In the genomic region with DNA sequence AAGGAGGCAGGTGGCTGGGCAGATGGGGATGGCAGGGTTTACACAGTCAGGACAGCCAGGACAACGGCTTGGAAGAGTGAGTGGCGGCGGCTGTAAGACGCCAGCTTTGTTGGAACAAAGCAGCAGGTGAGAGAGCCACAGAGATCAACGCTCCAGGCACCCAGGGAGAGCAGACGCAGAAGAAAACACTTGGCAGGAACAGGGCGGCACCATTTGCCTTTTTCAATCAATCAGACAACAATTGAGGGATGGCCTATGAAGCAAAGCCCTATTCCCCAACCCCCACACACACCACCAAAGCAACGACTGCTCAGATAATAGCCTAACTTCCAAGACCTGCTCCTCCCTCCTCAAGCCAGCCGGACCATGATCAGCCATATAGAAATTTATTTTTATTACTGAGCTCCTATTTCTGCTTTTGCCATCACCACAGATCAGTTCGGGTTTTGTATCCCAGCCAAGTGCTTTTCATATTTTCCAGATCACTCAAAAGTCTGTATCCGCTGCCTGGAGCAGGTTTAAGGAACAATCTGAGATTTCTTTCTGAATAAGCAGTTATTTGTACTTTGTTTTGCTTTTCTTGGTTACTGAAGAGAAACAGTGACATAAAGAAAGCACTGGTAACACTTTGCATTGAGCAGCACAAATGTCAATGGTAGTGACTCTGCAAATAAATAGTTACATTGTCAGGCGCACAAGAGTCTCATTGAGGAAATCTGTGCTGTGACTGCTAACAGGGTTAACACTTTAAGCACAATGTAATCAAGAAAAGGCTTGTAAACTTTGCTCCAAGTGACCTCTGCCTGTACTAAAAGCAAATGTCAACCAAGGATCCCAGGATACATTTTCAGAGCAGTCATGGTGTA, we compare ENCODE assay signal across 9 cellular contexts.
DNase-seq lines count a peak whose midpoint lies in the region; ATAC-seq and TF ChIP-seq lines count a peak whose summit lies in the region.
"Had no signal": no experiment of that assay in that cellular context is flagged by ENCODE, and none has a peak within 500 bp of the region (broad histone marks: within the 10 kb centered on the region; RNA-seq: fewer than 3 reads in every experiment).

No MANE protein-coding gene starts in this region.

- no peaks in the 10 kb centered on the region for H3K36me3 Mint-ChIP-seq in MCF 10A (ENCODE audit: insufficient read depth, unreplicated experiment)

- DNase-seq in MCF 10A (ENCODE audit: unreplicated experiment) (no peak), breast epithelium (ENCODE audit: low spot score in 2 of 2) (no peak), amniotic stem cell (lab: John Stamatoyannopoulos, UW) (peak; percentile 49), iris pigment epithelial cell (ENCODE audit: low read depth) (peak; percentile 87), upper lobe of left lung (no peak), vagina (ENCODE audit: extremely low spot score in 2 of 2) (no peak), GM13977 (ENCODE audit: low spot score) (no peak)

- intact Hi-C loops in MCF 10A (cut with micrococcal nuclease), result no loop called here
- intact Hi-C loops in breast epithelium (cut with DNase I; ENCODE audit: low total_unique reads), result loop anchor here (5.0 kb wide), 1 partner anchor 472 kb away; no protein-coding TSS in a partner anchor
- intact Hi-C loops in vagina (cut with DNase I), result no loop called here

- no peaks in the 10 kb centered on the region for H3K27me3 ChIP-seq in breast epithelium
- no peaks in the 10 kb centered on the region for H3K27me3 ChIP-seq in upper lobe of left lung
- H3K27me3 ChIP-seq in vagina, result no peaks in the 10 kb centered on the region

- H3K27ac ChIP-seq in breast epithelium, result no peak overlapping the region
- peak overlapping the region in 3 of 4 donors; percentile 29 to 36 (median 33) for H3K27ac ChIP-seq in upper lobe of left lung
- H3K27ac ChIP-seq in vagina, result no peak overlapping the region

- TF ChIP-seq EP300 in upper lobe of left lung (IDR thresholded peaks at IDR 0.05), result no peak

- POLR2A ChIA-PET in MCF 10A (lab: Yijun Ruan, JAX), result interaction anchor here (1.1 kb wide), 1 partner anchor 80 kb away, joined by 5 read pairs; no protein-coding TSS in a partner anchor

- no TSS peak for BruUV-seq in MCF 10A (replicated peaks; lab: Mats Ljungman, UMichigan)

- CTCF ChIA-PET in MCF 10A (lab: Yijun Ruan, JAX), result interaction anchor here (1.0 to 1.6 kb wide), 4 partner anchors 44 to 171 kb away, joined by 3 to 4 read pairs (median 3); no protein-coding TSS in a partner anchor

- no peaks in the 10 kb centered on the region for H3K27me3 Mint-ChIP-seq in MCF 10A (ENCODE audit: insufficient read depth, unreplicated experiment)

- H3K4me3 ChIP-seq in breast epithelium, result peak overlapping the region in 1 of 3 donors; percentile 27
- H3K4me3 ChIP-seq in upper lobe of left lung, result no peak overlapping the region
- no peak overlapping the region for H3K4me3 ChIP-seq in vagina

- 52 to 58% methylated on average over 12 of the region's 12 CpGs for WGBS in upper lobe of left lung, 2 donors

- TF ChIP-seq POLR2A in breast epithelium (IDR thresholded peaks at IDR 0.05), result no peak
- TF ChIP-seq POLR2A in upper lobe of left lung (IDR thresholded peaks at IDR 0.05), result no peak
- TF ChIP-seq POLR2A in vagina (IDR thresholded peaks at IDR 0.05), result no peak

- H3K36me3 ChIP-seq in breast epithelium (no peaks in the 10 kb centered on the region), upper lobe of left lung (no peaks in the 10 kb centered on the region), vagina (no peaks in the 10 kb centered on the region)

- H3K9me3 ChIP-seq in breast epithelium (no peaks in the 10 kb centered on the region), upper lobe of left lung (no peaks in the 10 kb centered on the region), vagina (no peaks in the 10 kb centered on the region)

- TF ChIP-seq CTCF in MCF 10A (IDR thresholded peaks at IDR 0.05; ENCODE audit: unreplicated experiment), result no peak
- TF ChIP-seq CTCF in breast epithelium (IDR thresholded peaks at IDR 0.05), result no peak
- no peak for TF ChIP-seq CTCF in upper lobe of left lung (IDR thresholded peaks at IDR 0.05)
- no peak for TF ChIP-seq CTCF in vagina (IDR thresholded peaks at IDR 0.05)
- no peak for TF ChIP-seq CTCF in GM13977 (IDR thresholded peaks at IDR 0.05; ENCODE audit: extremely low read depth, insufficient read depth, missing control alignments)

- in situ Hi-C loops in GM13977 (cut with MboI; ENCODE audit: low pct_unique_long_range_greater_than_20kb, low sequenced_read_pairs, unreplicated experiment), result no loop called here

- peak overlapping the region; percentile 61 for H3K27ac Mint-ChIP-seq in MCF 10A (ENCODE audit: low read depth, unreplicated experiment)
- H3K27ac Mint-ChIP-seq: B cell had no signal

- H3K4me3 Mint-ChIP-seq in MCF 10A (ENCODE audit: unreplicated experiment), result no peak overlapping the region
- H3K4me3 Mint-ChIP-seq: B cell had no signal

- H3K4me1 Mint-ChIP-seq in MCF 10A (ENCODE audit: insufficient read depth, unreplicated experiment), result peaks cover 15% of the 10 kb centered on the region
- H3K4me1 Mint-ChIP-seq: B cell had no signal

- ATAC-seq in upper lobe of left lung (ENCODE audit: low FRiP score in 2 of 2) (peak in 1 of 2 donors; percentile 59), HG03378 (IDR thresholded peaks at IDR 0.05; ENCODE audit: unreplicated experiment) (no peak)

- H3K4me1 ChIP-seq in breast epithelium (no peaks in the 10 kb centered on the region), upper lobe of left lung (peaks cover 0 to 8% (median 0%) of the 10 kb centered on the region in 4 donors), vagina (peaks cover 6% of the 10 kb centered on the region)

- no peaks in the 10 kb centered on the region for H3K9me3 Mint-ChIP-seq in MCF 10A (ENCODE audit: unreplicated experiment)

Comparison
In these comparisons a context has a peak if more than half of its experiments do, and no peak if none do; other contexts are left out.
1. DNase-seq: peak in amniotic stem cell (single experiment) and iris pigment epithelial cell (single experiment); none in MCF 10A (single experiment), breast epithelium (0 of 2), upper lobe of left lung (0 of 2), vagina (0 of 2) and GM13977 (single experiment).
2. H3K27ac ChIP-seq: peak in upper lobe of left lung (3 of 4); none in breast epithelium (0 of 2) and vagina (single experiment).